Comparison of ENCODE assay signal across 8 cellular contexts in genomic region chr16:67227567-67227921, GRCh38. TPM values are rescaled to one million over a fixed set of nuclear protein-coding genes. Genes with fewer than 3 reads are reported as not detected.
DNase-seq lines count a peak whose midpoint lies in the region; ATAC-seq and TF ChIP-seq lines count a peak whose summit lies in the region.

No MANE protein-coding gene starts in this region.

- H3K9me3 ChIP-seq in heart left ventricle (no peaks in the 10 kb centered on the region), mucosa of descending colon (no peaks in the 10 kb centered on the region)

- no peaks in the 10 kb centered on the region for H3K27me3 ChIP-seq in heart left ventricle

- peak overlapping the region in 11 of 12 donors; percentile 75 to 94 (median 90) for H3K27ac ChIP-seq in heart left ventricle

- ATAC-seq in heart left ventricle (no peak), left cardiac atrium (no peak), mucosa of descending colon (no peak), HG03095 (IDR thresholded peaks at IDR 0.05; ENCODE audit: unreplicated experiment) (no peak)

- TF ChIP-seq CTCF in heart left ventricle (IDR thresholded peaks at IDR 0.05) (no peak), cardiac fibroblast (IDR thresholded peaks at IDR 0.05; ENCODE audit: low read depth, low read length) (no peak), mucosa of descending colon (IDR thresholded peaks at IDR 0.05) (no peak), GM20000 (IDR thresholded peaks at IDR 0.05; ENCODE audit: extremely low read depth, missing control alignments) (no peak)

- H3K4me1 ChIP-seq in heart left ventricle (peaks cover 2 to 32% (median 17%) of the 10 kb centered on the region in 12 donors), mucosa of descending colon (ENCODE audit: low read depth) (peaks cover 8% of the 10 kb centered on the region)

- H3K4me3 ChIP-seq in heart left ventricle (peak overlapping the region; percentile 55 to 97 (median 84)), cardiac fibroblast (replicated peaks in 1 of 2; ENCODE audit: low read depth in 2 of 2, low read length in 2 of 2) (peak overlapping the region; percentile 97 to 99), mucosa of descending colon (peak overlapping the region; percentile 95)

- H3K36me3 ChIP-seq in heart left ventricle = peaks cover 0 to 51% (median 45%) of the 10 kb centered on the region in 9 donors
- peaks cover 4% of the 10 kb centered on the region for H3K36me3 ChIP-seq in mucosa of descending colon (ENCODE audit: low read depth)

- TF ChIP-seq POLR2A in heart left ventricle (IDR thresholded peaks at IDR 0.05) = no peak

- 13 to 20% (median 13%) methylated on average over 12 of the region's 12 CpGs for WGBS in heart left ventricle, 4 donors

- intact Hi-C loops in heart left ventricle (cut with DNase I) = loop anchor here in 5 of 10 donors (2.0 to 5.0 kb wide), 3 partner anchors 19 to 45 kb away; partner anchors contain the start of genes E2F4 (in 4 of the 5), EXOC3L1 (in 4 of the 5), FHOD1 (in 1 of the 5) and MATCAP1 (in 1 of the 5)
- intact Hi-C loops in left cardiac atrium (cut with DNase I) = no loop called here
- intact Hi-C loops in mucosa of descending colon (cut with DNase I, micrococcal nuclease) = no loop called here

- peak in 2 of 5 donors; percentile 15 to 31 for DNase-seq in heart left ventricle
- DNase-seq in left cardiac atrium = no peak
- DNase-seq in cardiac fibroblast (ENCODE audit: low read depth in 2 of 2) = no peak
- DNase-seq in mucosa of descending colon = peak in 1 of 3 donors; percentile 32
- no peak for DNase-seq in NCI-H146 treated with DMSO at 0.1 percent for 48 hours (lab: John Stamatoyannopoulos, UW; ENCODE audit: unreplicated experiment)
- no peak for DNase-seq in GM20000 (ENCODE audit: low spot score)
- no peak for DNase-seq in HPDE6-E6E7 (ENCODE audit: extremely low spot score)

RNA-seq across cellular contexts. Expression of gene TMEM208, which starts 0.6 kb away (rescaled TPM):
- total RNA-seq in heart left ventricle = 10 to 100 TPM in 6 of 9 donors, 1 to 10 TPM in 3; 6.2 to 21.8 (median 11.9) TPM
- polyA plus RNA-seq in heart left ventricle = 10 to 100 TPM; 49.5 to 79.7 TPM
- 10 to 100 TPM; 17.4 to 25.3 TPM for total RNA-seq in left cardiac atrium
- total RNA-seq in mucosa of descending colon = 10 to 100 TPM; 30.8 to 39.6 (median 36.1) TPM

RNA-seq across cellular contexts. Expression of gene FHOD1, which starts 19.7 kb away (rescaled TPM):
- 10 to 100 TPM in 8 of 9 donors, 1 to 10 TPM in 1; 9.6 to 30.3 (median 18.0) TPM for total RNA-seq in heart left ventricle
- polyA plus RNA-seq in heart left ventricle = 10 to 100 TPM; 13.1 to 26.6 TPM
- total RNA-seq in left cardiac atrium = 10 to 100 TPM; 18.7 to 25.8 TPM
- total RNA-seq in mucosa of descending colon = 10 to 100 TPM; 30.7 to 36.5 (median 34.1) TPM

RNA-seq across cellular contexts. Expression of gene SLC9A5, which starts 21.2 kb away (rescaled TPM):
- total RNA-seq in heart left ventricle (1 to 10 TPM in 6 of 9 donors, under 1 TPM in 3; 0.16 to 2.0 (median 1.3) TPM), left cardiac atrium (1 to 10 TPM; 1.3 to 1.5 TPM), mucosa of descending colon (1 to 10 TPM; 1.7 to 2.6 (median 1.9) TPM)
- polyA plus RNA-seq in heart left ventricle = 1 to 10 TPM in 1 of 2 donors, under 1 TPM in 1; 0.29 to 1.0 TPM

RNA-seq across cellular contexts. Expression of gene ELMO3, which starts 28.6 kb away (rescaled TPM):
- total RNA-seq in heart left ventricle = 1 to 10 TPM in 1 of 9 donors, under 1 TPM in 8; 0.32 to 1.8 (median 0.65) TPM
- polyA plus RNA-seq in heart left ventricle = under 1 TPM; 0.68 to 0.91 TPM
- 1 to 10 TPM; 1.0 to 1.6 TPM for total RNA-seq in left cardiac atrium
- total RNA-seq in mucosa of descending colon = 10 to 100 TPM; 25.4 to 68.0 (median 42.1) TPM

RNA-seq across cellular contexts. Expression of gene E2F4, which starts 35.6 kb away (rescaled TPM):
- total RNA-seq in heart left ventricle = 10 to 100 TPM; 25.2 to 71.3 (median 33.7) TPM
- polyA plus RNA-seq in heart left ventricle = 10 to 100 TPM; 29.3 to 41.4 TPM
- 10 to 100 TPM; 34.9 to 46.2 TPM for total RNA-seq in left cardiac atrium
- total RNA-seq in mucosa of descending colon = 10 to 100 TPM; 70.5 to 77.4 (median 72.9) TPM
